28 cellular contexts compared by ENCODE assay signal in the genomic region with DNA sequence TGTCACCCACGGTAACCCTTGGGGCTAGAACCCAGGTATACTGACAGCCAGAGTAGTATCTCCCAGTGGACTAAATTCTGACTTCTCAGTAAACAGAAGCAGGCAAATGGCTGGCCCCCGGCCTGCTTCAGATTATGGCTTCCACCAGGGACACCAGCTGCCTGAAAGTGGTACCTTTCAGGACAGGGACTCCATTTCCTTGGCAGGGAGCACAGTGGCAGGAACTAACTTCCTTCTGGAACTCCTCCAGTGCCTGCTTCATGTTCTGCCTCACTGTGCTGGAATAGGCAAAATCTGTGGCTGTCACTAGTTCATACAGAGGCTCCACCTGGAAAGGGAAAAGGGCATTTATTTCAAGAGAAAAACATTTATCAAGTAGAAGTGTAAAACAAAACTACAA. TPM values are rescaled to one million over a fixed set of nuclear protein-coding genes. Genes with fewer than 3 reads are reported as not detected.
"Had no signal": no experiment of that assay in that cellular context is flagged by ENCODE, and none has a peak within 500 bp of the region (broad histone marks: within the 10 kb centered on the region; RNA-seq: fewer than 3 reads in every experiment).

No MANE protein-coding gene starts in this region.

- ATAC-seq: activated T-cell treated with anti-CD3 and anti-CD28 coated beads, Interleukin-2, amount 50 U/mL, for 4 hours; activated T-helper 17 cell treated with anti-CD3 and anti-CD28 coated beads, Interleukin-2, amount 50 U/mL, for 72 hours; effector memory CD8-positive, alpha-beta T cell; foreskin keratinocyte; gastrocnemius medialis; heart left ventricle; WTC11 had no signal

- DNase-seq: activated CD4-positive, alpha-beta memory T cell treated with anti-CD3 and anti-CD28 coated beads, Interleukin-2, amount 10 ng/mL, durations not matched to agents 7 days and 5 days; activated CD4-positive, alpha-beta T cell treated with anti-CD3 and anti-CD28 coated beads for 1 hour; activated CD4-positive, alpha-beta T cell treated with anti-CD3 and anti-CD28 coated beads for 4 hours; activated CD4-positive, alpha-beta T cell treated with anti-CD3 and anti-CD28 coated beads, Interleukin-2, amount 10 ng/mL, durations not matched to agents 7 days and 5 days; activated CD4-positive, alpha-beta T cell treated with anti-CD3 and anti-CD28 coated beads, Interleukin-2, amount 50 U/mL, for 4 hours; activated effector memory CD4-positive, alpha-beta T cell treated with Interleukin-2 at 50 U/mL for 16 hours; activated gamma-delta T cell treated with Interleukin-2 at 50 U/mL for 16 hours; activated naive CD4-positive, alpha-beta T cell treated with anti-CD3 and anti-CD28 coated beads, Interleukin-2, amount 50 U/mL, for 16 hours; activated naive CD4-positive, alpha-beta T cell treated with Interleukin-2 at 50 U/mL for 16 hours; activated T-cell treated with anti-CD3 and anti-CD28 coated beads, Interleukin-2, amount 50 U/mL, for 4 hours; amniotic stem cell; anterior cingulate cortex; cortex of kidney; dermis blood vessel endothelial cell; effector CD4-positive, alpha-beta T cell; effector memory CD8-positive, alpha-beta T cell; erythroblast; foreskin keratinocyte; gastrocnemius medialis; glutamatergic neuron; heart left ventricle; T-helper 2 cell had no signal

RNA-seq across cellular contexts. Expression of gene C8B, which starts 32.7 kb away (rescaled TPM):
- total RNA-seq: activated CD4-positive, alpha-beta memory T cell treated with anti-CD3 and anti-CD28 coated beads, Interleukin-2, amount 10 ng/mL, durations not matched to agents 7 days and 5 days; activated CD4-positive, alpha-beta T cell treated with anti-CD3 and anti-CD28 coated beads, Interleukin-2, amount 10 ng/mL, durations not matched to agents 7 days and 5 days; activated T-cell treated with anti-CD3 and anti-CD28 coated beads, Interleukin-2, amount 50 U/mL, for 4 hours; activated T-helper 17 cell treated with anti-CD3 and anti-CD28 coated beads, Interleukin-2, amount 50 U/mL, for 72 hours; astrocyte; chondrocyte; dermis blood vessel endothelial cell; esophagus muscularis mucosa; foreskin keratinocyte; heart left ventricle; T-helper 1 cell treated with Interleukin-12 subunit alpha and Interleukin-12 subunit beta and Interleukin-4 antibody, amounts not matched to agents 30 ng/mL and 1 ng/mL, for 36 hours had no signal
